In the genomic region with DNA sequence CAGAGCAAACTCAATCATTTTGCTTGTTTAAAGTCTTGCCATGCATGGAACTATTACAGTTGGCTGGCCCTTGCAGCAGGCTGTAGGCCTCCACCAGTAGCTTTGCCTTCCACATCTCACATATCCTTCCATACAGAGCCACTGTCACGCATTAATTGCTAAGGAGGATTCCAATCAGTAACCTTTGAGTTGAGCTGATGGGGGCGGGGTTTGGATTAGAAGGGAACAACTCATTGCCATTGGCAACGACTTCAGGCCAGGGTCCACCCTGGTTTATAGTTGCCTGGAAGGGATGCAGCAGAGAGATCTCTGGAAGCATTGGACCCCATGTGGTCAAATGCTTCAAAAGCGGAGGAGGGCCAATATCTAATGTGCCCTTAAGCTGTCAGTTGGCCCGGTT, we compare ENCODE assay signal across 21 cellular contexts.
DNase-seq lines count a peak whose midpoint lies in the region; TF ChIP-seq lines count a peak whose summit lies in the region.
"Had no signal": no experiment of that assay in that cellular context is flagged by ENCODE, and none has a peak within 500 bp of the region (broad histone marks: within the 10 kb centered on the region; RNA-seq: fewer than 3 reads in every experiment).

No MANE protein-coding gene starts in this region.

- H3K4me3 Mint-ChIP-seq in endodermal cell (no peak overlapping the region), immature natural killer cell (no peak overlapping the region)
- H3K4me3 Mint-ChIP-seq: B cell; CD8-positive, alpha-beta T cell had no signal

- H3K36me3 Mint-ChIP-seq in endodermal cell (ENCODE audit: low read depth) (no peaks in the 10 kb centered on the region), immature natural killer cell (peaks cover 0 to 4% (median 0%) of the 10 kb centered on the region in 3 donors)
- H3K36me3 Mint-ChIP-seq: CD8-positive, alpha-beta T cell had no signal

- WGBS in endodermal cell (ENCODE audit: insufficient coverage in 1 of 2, insufficient read length in 1 of 2), 2 experiments, result 83 to 95% methylated on average over 3 to 5 of the region's 5 CpGs

- H3K9me3 ChIP-seq in HUES6 (ENCODE audit: control insufficient read depth, insufficient read depth, low read depth, low read length) (no peaks in the 10 kb centered on the region), endodermal cell (ENCODE audit: control insufficient read depth, low read length) (no peaks in the 10 kb centered on the region)
- H3K9me3 ChIP-seq: Caco-2 had no signal

- H3K9me3 Mint-ChIP-seq in endodermal cell (no peaks in the 10 kb centered on the region), immature natural killer cell (no peaks in the 10 kb centered on the region)
- H3K9me3 Mint-ChIP-seq: CD8-positive, alpha-beta T cell had no signal

- H3K27ac Mint-ChIP-seq in endodermal cell, result peak overlapping the region; percentile 24
- H3K27ac Mint-ChIP-seq in immature natural killer cell, result no peak overlapping the region
- H3K27ac Mint-ChIP-seq: B cell; CD8-positive, alpha-beta T cell had no signal

- in situ Hi-C loops in brain microvascular endothelial cell (cut with HindIII; ENCODE audit: low pct_ligation_motif_present, low sequenced_read_pairs), result no loop called here

- H3K4me3 ChIP-seq in HUES6 (ENCODE audit: low read depth, low read length), result no peak overlapping the region
- H3K4me3 ChIP-seq in endodermal cell (ENCODE audit: low read length), result no peak overlapping the region
- no peak overlapping the region for H3K4me3 ChIP-seq in brain microvascular endothelial cell (ENCODE audit: low read depth, low read length)

- H3K27me3 ChIP-seq in HUES6 (ENCODE audit: control insufficient read depth, insufficient read depth, low read length), result no peaks in the 10 kb centered on the region
- H3K27me3 ChIP-seq in endodermal cell (ENCODE audit: control insufficient read depth, insufficient read depth, low read length, poor library complexity, severe bottlenecking), result no peaks in the 10 kb centered on the region
- H3K27me3 ChIP-seq in brain microvascular endothelial cell (replicated peaks), result no peaks in the 10 kb centered on the region

- TF ChIP-seq CTCF in endodermal cell (conservative IDR thresholded peaks at IDR 0.05), result no peak
- no peak for TF ChIP-seq CTCF in brain microvascular endothelial cell (IDR thresholded peaks at IDR 0.05; ENCODE audit: low read depth, low read length, missing control alignments)

- DNase-seq in endodermal cell, result peak; percentile 63
- peak; percentile 46 for DNase-seq in left kidney (ENCODE audit: low read depth, low spot score)
- DNase-seq in ureter (ENCODE audit: low spot score), result peak; percentile 29
- DNase-seq in immature natural killer cell, result no peak
- no peak for DNase-seq in Ammon's horn (ENCODE audit: low spot score)
- DNase-seq in brain microvascular endothelial cell, result no peak
- DNase-seq: Caco-2; CD8-positive, alpha-beta T cell; KBM-7; MV-4-11; NCI-H1105; NCI-H1436 treated with DMSO at 0.1 percent for 48 hours; NCI-H1930; NCI-H2107; NCI-H524; NCI-H774; SHP77 had no signal

- H3K36me3 ChIP-seq in HUES6 (ENCODE audit: control insufficient read depth, insufficient read depth, low read length) (no peaks in the 10 kb centered on the region), endodermal cell (ENCODE audit: control insufficient read depth, insufficient read depth, low read length) (no peaks in the 10 kb centered on the region), brain microvascular endothelial cell (replicated peaks) (no peaks in the 10 kb centered on the region)

- peak overlapping the region; percentile 65 for H3K9ac ChIP-seq in HUES6 (ENCODE audit: low read length)
- no peak overlapping the region for H3K9ac ChIP-seq in endodermal cell (ENCODE audit: extremely low read depth, low read length, poor library complexity, severe bottlenecking)

- H3K4me1 ChIP-seq in HUES6 (ENCODE audit: control insufficient read depth, insufficient read depth, low read length) (peaks cover 42% of the 10 kb centered on the region), endodermal cell (ENCODE audit: control insufficient read depth, insufficient read depth, low read length) (peaks cover 10% of the 10 kb centered on the region)
- H3K4me1 ChIP-seq: Caco-2 had no signal

- H3K4me1 Mint-ChIP-seq in endodermal cell (peaks cover 27% of the 10 kb centered on the region), immature natural killer cell (no peaks in the 10 kb centered on the region)
- H3K4me1 Mint-ChIP-seq: B cell had no signal

- H3K27ac ChIP-seq in HUES6 (ENCODE audit: low read depth, low read length), result peak overlapping the region; percentile 86; the same call in 1 of the 2 replicates
- no peak overlapping the region for H3K27ac ChIP-seq in endodermal cell (ENCODE audit: low read depth, low read length)
- no peak overlapping the region for H3K27ac ChIP-seq in brain microvascular endothelial cell
- H3K27ac ChIP-seq: C4-2B, RWPE1 had no signal

- H3K27me3 Mint-ChIP-seq in endodermal cell (ENCODE audit: insufficient read depth) (no peaks in the 10 kb centered on the region), immature natural killer cell (ENCODE audit: low read depth in 3 of 3) (peaks cover 0 to 1% (median 0%) of the 10 kb centered on the region in 3 donors)
- H3K27me3 Mint-ChIP-seq: B cell had no signal

Comparison
In these comparisons a context has a peak if more than half of its experiments do, and no peak if none do; other contexts are left out.
1. DNase-seq: peak in endodermal cell (single experiment), left kidney (single experiment) and ureter (single experiment); none in immature natural killer cell (0 of 3), Ammon's horn (single experiment) and brain microvascular endothelial cell (single experiment).